Comparison of ENCODE assay signal across 8 cellular contexts in the genomic region with DNA sequence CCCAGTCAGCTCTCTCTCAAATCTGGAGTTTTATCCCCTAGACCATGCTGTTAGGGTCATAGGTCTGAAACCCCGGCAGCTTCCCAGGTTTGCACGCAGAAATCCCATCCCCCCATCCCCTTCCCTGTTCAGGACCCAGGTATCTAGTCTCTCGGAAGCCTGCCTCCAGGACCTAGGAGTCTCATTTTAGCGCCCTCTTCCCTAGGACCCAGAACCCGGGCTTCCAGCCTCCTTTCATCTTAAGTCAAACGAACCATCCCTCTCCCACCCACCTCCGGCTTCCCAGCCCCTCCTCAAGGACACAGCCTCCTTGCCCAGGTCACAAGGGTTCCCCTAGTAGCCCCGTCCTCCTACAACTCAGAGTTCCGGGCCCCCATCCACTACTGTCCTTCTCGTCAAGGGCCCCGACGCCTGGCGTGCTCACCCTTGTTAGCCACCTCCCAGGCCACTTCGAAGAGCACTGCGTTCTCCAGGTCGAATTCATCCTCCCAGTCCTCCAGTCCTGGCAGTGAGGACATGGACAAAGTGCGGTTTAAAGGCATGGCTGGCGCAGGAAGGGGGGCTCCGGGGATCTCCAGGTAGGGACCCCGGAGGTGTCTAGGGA. TPM values are rescaled to one million over a fixed set of nuclear protein-coding genes. Genes with fewer than 3 reads are reported as not detected.
DNase-seq lines count a peak whose midpoint lies in the region; ATAC-seq, FAIRE-seq and TF ChIP-seq lines count a peak whose summit lies in the region.

No MANE protein-coding gene starts in this region.

- H2AFZ ChIP-seq in ACC112 (ENCODE audit: low read length, unreplicated experiment) (no peak overlapping the region), neural cell (ENCODE audit: low read depth, low read length) (peak overlapping the region; percentile 46)

- H3K79me2 ChIP-seq in ACC112 (ENCODE audit: control insufficient read depth, insufficient read depth, low read length, unreplicated experiment) (peaks cover 63% of the 10 kb centered on the region), neural cell (replicated peaks; ENCODE audit: insufficient read depth, low read length) (peaks cover 21% of the 10 kb centered on the region)

- peak; percentile 8 for ATAC-seq in GM21515 (IDR thresholded peaks at IDR 0.05; ENCODE audit: unreplicated experiment)

- H4K20me1 ChIP-seq in neural cell (ENCODE audit: insufficient read depth): no peaks in the 10 kb centered on the region

- DNase-seq in SJSA1 (ENCODE audit: low read depth in 1 of 2, low spot score in 2 of 2) (no peak), epithelial cell of prostate (ENCODE audit: low read depth, low spot score) (no peak), urothelium cell line (ENCODE audit: low spot score) (no peak), NCI-H1436 treated with DMSO at 0.1 percent for 48 hours (lab: John Stamatoyannopoulos, UW) (no peak)
- no peak for DNase-seq in stimulated activated naive CD4-positive, alpha-beta T cell treated with Interleukin-2 at 50 U/mL for 16 hours (lab: John Stamatoyannopoulos, UW)

- no peak for TF ChIP-seq EP300 in neural cell (conservative IDR thresholded peaks at IDR 0.05; ENCODE audit: poor library complexity, severe bottlenecking)

- peak overlapping the region; percentile 60 for H3K27ac ChIP-seq in ACC112 (ENCODE audit: low read depth, low read length)
- peak overlapping the region; percentile 58 for H3K27ac ChIP-seq in SJSA1
- H3K27ac ChIP-seq in epithelial cell of prostate: peak overlapping the region; percentile 85
- H3K27ac ChIP-seq in neural cell (ENCODE audit: low read length): peak overlapping the region; percentile 79

- H3K4me1 ChIP-seq in ACC112 (ENCODE audit: control insufficient read depth, insufficient read depth, low read length, unreplicated experiment) (peaks cover 8% of the 10 kb centered on the region), SJSA1 (replicated peaks) (peaks cover 15% of the 10 kb centered on the region)

- no peaks in the 10 kb centered on the region for H3K9me3 ChIP-seq in SJSA1 (replicated peaks)
- H3K9me3 ChIP-seq in neural cell (ENCODE audit: low read length): no peaks in the 10 kb centered on the region

- peak overlapping the region; percentile 87 for H3K9ac ChIP-seq in neural cell (ENCODE audit: low read length)

- no peaks in the 10 kb centered on the region for H3K36me3 ChIP-seq in ACC112 (ENCODE audit: insufficient read depth, low read length)
- H3K36me3 ChIP-seq in SJSA1: peaks cover 39% of the 10 kb centered on the region
- H3K36me3 ChIP-seq in neural cell (ENCODE audit: insufficient read depth, low read length): no peaks in the 10 kb centered on the region

- TF ChIP-seq CTCF in neural cell (IDR thresholded peaks at IDR 0.05; ENCODE audit: poor library complexity, severe bottlenecking): no peak

- no peak for FAIRE-seq in urothelium cell line (lab: Jason Lieb, UNC)

- TF ChIP-seq RAD21 in neural cell (conservative IDR thresholded peaks at IDR 0.05): no peak

- H3K9me2 ChIP-seq in neural cell (ENCODE audit: insufficient read depth, low read length): no peaks in the 10 kb centered on the region

- H3F3A ChIP-seq in neural cell (ENCODE audit: insufficient read depth, low read length, poor library complexity, severe bottlenecking): peaks cover 4% of the 10 kb centered on the region

- H3K27me3 ChIP-seq in ACC112 (ENCODE audit: insufficient read depth, low read length) (no peaks in the 10 kb centered on the region), SJSA1 (replicated peaks) (no peaks in the 10 kb centered on the region), neural cell (ENCODE audit: insufficient read depth, low read depth, low read length) (no peaks in the 10 kb centered on the region)

- H3K4me2 ChIP-seq in neural cell (ENCODE audit: low read length): peak overlapping the region; percentile 59

- H3K4me3 ChIP-seq in ACC112 (ENCODE audit: low read depth, low read length): peak overlapping the region; percentile 91
- peak overlapping the region; percentile 51 for H3K4me3 ChIP-seq in SJSA1
- H3K4me3 ChIP-seq in neural cell (ENCODE audit: low read length): peak overlapping the region; percentile 78

TF ChIP-seq in neural cell, 6 proteins besides CTCF, POLR2A, EP300 and RAD21:
- TF ChIP-seq REST (IDR thresholded peaks at IDR 0.05; ENCODE audit: borderline replicate concordance) (no peak), MXI1 (conservative IDR thresholded peaks at IDR 0.05; ENCODE audit: poor library complexity, severe bottlenecking) (peak; percentile 36)

RNA-seq across cellular contexts. Expression of gene GYS1, which starts 0.4 kb away (rescaled TPM):
- total RNA-seq in SJSA1 (2014; rRNA removed; shearing (Covaris generic)): 19.5 and 38.2 TPM in 2 replicates
- polyA plus RNA-seq in neural cell: 12.9 and 25.7 TPM in 2 replicates
- 30.0 and 30.9 TPM in 2 replicates for polyA minus RNA-seq in neural cell

RNA-seq across cellular contexts. Expression of gene RUVBL2, which starts 1.0 kb away (rescaled TPM):
- 238 and 322 TPM in 2 replicates for total RNA-seq in SJSA1 (2014; rRNA removed; shearing (Covaris generic))
- polyA plus RNA-seq in neural cell: 172 and 184 TPM in 2 replicates
- polyA minus RNA-seq in neural cell: 114 and 118 TPM in 2 replicates

RNA-seq across cellular contexts. Expression of gene LHB, which starts 24.2 kb away (rescaled TPM):
- 0.34 TPM in 1 of 2 replicates, not detected in the other for total RNA-seq in SJSA1 (2014; rRNA removed; shearing (Covaris generic))
- polyA plus RNA-seq in neural cell: not detected in 2 replicates
- polyA minus RNA-seq in neural cell: not detected in 2 replicates

RNA-seq across cellular contexts. Expression of gene FTL, which starts 27.6 kb away (rescaled TPM):
- total RNA-seq in SJSA1 (2014; rRNA removed; shearing (Covaris generic)): 2,837 and 3,145 TPM in 2 replicates
- 886 and 909 TPM in 2 replicates for polyA plus RNA-seq in neural cell
- 487 and 495 TPM in 2 replicates for polyA minus RNA-seq in neural cell

RNA-seq across cellular contexts. Expression of gene CGB3, which starts 31.5 kb away (rescaled TPM):
- total RNA-seq in SJSA1 (2014; rRNA removed; shearing (Covaris generic)): not detected in 2 replicates
- not detected in 2 replicates for polyA plus RNA-seq in neural cell
- polyA minus RNA-seq in neural cell: not detected in 2 replicates
